In the genomic region with DNA sequence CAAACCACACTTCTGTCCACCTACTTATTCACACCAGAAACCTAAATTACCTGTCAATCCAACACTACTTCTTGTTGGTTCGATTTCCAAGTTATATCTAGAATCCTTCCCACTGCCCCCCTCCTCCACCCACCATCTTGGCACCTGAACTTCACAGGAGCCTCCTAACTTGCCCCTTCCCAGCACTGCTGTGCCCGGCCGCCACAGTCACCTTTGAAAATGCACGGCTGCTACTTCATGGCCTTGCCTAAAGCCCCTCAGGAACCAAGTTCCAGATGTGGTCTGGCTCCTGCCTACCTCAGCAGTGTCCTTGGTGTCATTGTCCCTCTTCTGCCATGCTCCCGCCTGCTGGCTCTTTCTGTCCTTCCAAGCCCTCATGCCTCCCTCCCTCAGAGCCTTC, we compare ENCODE assay signal across 18 cellular contexts. TPM values are rescaled to one million over a fixed set of nuclear protein-coding genes. Genes with fewer than 3 reads are reported as not detected.
A peak's percentile ranks its signal among the peaks of the same experiment; 100 is the strongest.
DNase-seq lines count a peak whose midpoint lies in the region; ATAC-seq, FAIRE-seq and TF ChIP-seq lines count a peak whose summit lies in the region.
"Had no signal": no experiment of that assay in that cellular context is flagged by ENCODE, and none has a peak within 500 bp of the region (broad histone marks: within the 10 kb centered on the region; RNA-seq: fewer than 3 reads in every experiment).

No MANE protein-coding gene starts in this region.

- peak overlapping the region; percentile 89 to 98 for H3K27ac Mint-ChIP-seq in natural killer cell

- no peak for DNase-seq in HepG2 (ENCODE audit: low spot score)
- DNase-seq in right lobe of liver, result no peak
- no peak for DNase-seq in ascending aorta (ENCODE audit: low spot score in 2 of 2)
- DNase-seq in natural killer cell, result no peak
- DNase-seq in vagina (ENCODE audit: extremely low spot score in 2 of 2), result no peak
- DNase-seq in putamen (ENCODE audit: low spot score), result no peak
- no peak for DNase-seq in dermis blood vessel endothelial cell
- DNase-seq: activated CD4-positive, CD25-positive, alpha-beta regulatory T cell; colonic mucosa; DMS153; kidney glomerular epithelial cell; NCI-H2081; NCI-H69 had no signal

- H4K20me1 ChIP-seq in HepG2 (ENCODE audit: insufficient read depth, low read length), result no peaks in the 10 kb centered on the region

- no peak overlapping the region for H3K4me3 ChIP-seq in HepG2 (replicated peaks in 1 of 3; ENCODE audit: insufficient read depth in 1 of 3, low read depth in 2 of 3, low read length in 3 of 3)
- no peak overlapping the region for H3K4me3 ChIP-seq in right lobe of liver
- no peak overlapping the region for H3K4me3 ChIP-seq in ascending aorta
- no peak overlapping the region for H3K4me3 ChIP-seq in vagina
- H3K4me3 ChIP-seq: colonic mucosa, prostate gland had no signal

- no peaks in the 10 kb centered on the region for H3K27me3 Mint-ChIP-seq in natural killer cell (ENCODE audit: low read depth in 2 of 2)

- H3K27me3 ChIP-seq in HepG2 (ENCODE audit: control insufficient read depth in 1 of 2, insufficient read depth in 2 of 2, low read length in 2 of 2), result no peaks in the 10 kb centered on the region; a peak in 1 of 5 replicates
- H3K27me3 ChIP-seq in right lobe of liver, result no peaks in the 10 kb centered on the region
- no peaks in the 10 kb centered on the region for H3K27me3 ChIP-seq in ascending aorta
- no peaks in the 10 kb centered on the region for H3K27me3 ChIP-seq in vagina
- H3K27me3 ChIP-seq: colonic mucosa had no signal

- CTCF ChIA-PET in HepG2 (lab: Yijun Ruan, JAX; ENCODE audit: low intra/inter-chr PET ratio, low total read pairs), result no interaction called here

- H3K4me1 ChIP-seq in HepG2 (ENCODE audit: insufficient read depth, low read length), result peaks cover 14% of the 10 kb centered on the region
- H3K4me1 ChIP-seq in right lobe of liver, result peaks cover 0 to 24% (median 5%) of the 10 kb centered on the region in 4 donors
- peaks cover 22 to 41% of the 10 kb centered on the region in 2 donors for H3K4me1 ChIP-seq in ascending aorta
- H3K4me1 ChIP-seq in vagina, result peaks cover 63% of the 10 kb centered on the region

- intact Hi-C loops in HepG2 (cut with micrococcal nuclease; ENCODE audit: unreplicated experiment) (loop anchor here (5.0 kb wide), 1 partner anchor 91 kb away; the partner anchor contains the start of gene SERINC3), right lobe of liver (cut with DNase I) (loop anchor here in 1 of 2 donors (10.0 kb wide), 1 partner anchor 229 kb away; no protein-coding TSS in a partner anchor), ascending aorta (cut with DNase I) (loop anchor here (10.0 kb wide), 2 partner anchors 251 to 299 kb away; partner anchors contain the start of gene FITM2), natural killer cell (cut with micrococcal nuclease) (loop anchor here (5.0 kb wide), 1 partner anchor 396 kb away; no protein-coding TSS in a partner anchor), vagina (cut with DNase I) (loop anchor here (10.0 kb wide), 2 partner anchors 139 to 229 kb away; partner anchors contain the start of gene TTPAL)

- no peak for FAIRE-seq in HepG2 (lab: Jason Lieb, UNC)
- FAIRE-seq: H54, RCC 7860 had no signal

- ATAC-seq in HepG2, result no peak
- no peak for ATAC-seq in right lobe of liver
- ATAC-seq in natural killer cell, result no peak
- ATAC-seq in HG02852 (IDR thresholded peaks at IDR 0.05; ENCODE audit: unreplicated experiment), result no peak
- ATAC-seq: esophagus mucosa had no signal

- H3K4me3 Mint-ChIP-seq in natural killer cell, result no peak overlapping the region

- POLR2A ChIA-PET in HepG2 (lab: Yijun Ruan, JAX), result no interaction called here

- TF ChIP-seq RAD21 in HepG2 (CRISPR knock-in tag; IDR thresholded peaks at IDR 0.05), result no peak

- no TSS peak for BruUV-seq in HepG2 (replicated peaks; lab: Mats Ljungman, UMichigan)

- no peak for TF ChIP-seq EP300 in HepG2 (IDR thresholded peaks at IDR 0.05; ENCODE audit: low read depth in 2 of 2, low read length in 2 of 2)
- no peak for TF ChIP-seq EP300 in HepG2 (CRISPR knock-in tag; IDR thresholded peaks at IDR 0.05; ENCODE audit: borderline replicate concordance)

- H2AFZ ChIP-seq in HepG2 (ENCODE audit: low read length), result no peak overlapping the region

- WGBS in HepG2 (ENCODE audit: low lambda C conversion rate), result 92% methylated on average over 5 of the region's 5 CpGs
- 100% methylated on average over 4 of the region's 5 CpGs for WGBS in right lobe of liver (ENCODE audit: insufficient coverage, low coverage, low lambda C conversion rate, missing lambda C conversion rate)

- in situ Hi-C loops in HepG2 (cut with HindIII; ENCODE audit: extremely low pct_ligation_motif_present, low pct_unique_long_range_greater_than_20kb), result loop anchor here (5.0 kb wide), 1 partner anchor 396 kb away; no protein-coding TSS in a partner anchor

- H3K27ac ChIP-seq in HepG2 (ENCODE audit: extremely low read length, insufficient read depth, low read length) (no peak overlapping the region), right lobe of liver (no peak overlapping the region), ascending aorta (peak overlapping the region; percentile 36 to 78), vagina (peak overlapping the region; percentile 13)
- H3K27ac ChIP-seq: colonic mucosa had no signal

- no peak overlapping the region for H3K4me2 ChIP-seq in HepG2 (ENCODE audit: low read depth, low read length)

- H3K9me3 Mint-ChIP-seq in natural killer cell, result no peaks in the 10 kb centered on the region

- H3K79me2 ChIP-seq in HepG2 (ENCODE audit: insufficient read depth, low read length), result no peaks in the 10 kb centered on the region

- no peak overlapping the region for H3K9ac ChIP-seq in HepG2 (ENCODE audit: insufficient read depth, low read depth, low read length)

- H3K36me3 Mint-ChIP-seq in natural killer cell, result no peaks in the 10 kb centered on the region

- H3K4me1 Mint-ChIP-seq in natural killer cell, result peaks cover 48 to 59% of the 10 kb centered on the region in 2 donors

- no peak for TF ChIP-seq CTCF in HepG2 (CRISPR knock-in tag; IDR thresholded peaks at IDR 0.05)
- no peak for TF ChIP-seq CTCF in right lobe of liver (IDR thresholded peaks at IDR 0.05)
- no peak for TF ChIP-seq CTCF in ascending aorta (IDR thresholded peaks at IDR 0.05)
- TF ChIP-seq CTCF in natural killer cell (IDR thresholded peaks at IDR 0.05), result no peak
- TF ChIP-seq CTCF in vagina (IDR thresholded peaks at IDR 0.05), result no peak

- H3K36me3 ChIP-seq in HepG2 (replicated peaks in 1 of 2; ENCODE audit: control insufficient read depth in 1 of 2, insufficient read depth in 2 of 2, low read length in 2 of 2) (peaks cover 10 to 22% of the 10 kb centered on the region in 2 experiments), right lobe of liver (no peaks in the 10 kb centered on the region), ascending aorta (peaks cover 13 to 25% of the 10 kb centered on the region in 2 donors), vagina (peaks cover 0 to 14% of the 10 kb centered on the region in 2 donors)
- H3K36me3 ChIP-seq: colonic mucosa, prostate gland had no signal

- no peaks in the 10 kb centered on the region for H3K9me3 ChIP-seq in HepG2 (ENCODE audit: low read length)
- H3K9me3 ChIP-seq in right lobe of liver, result no peaks in the 10 kb centered on the region
- no peaks in the 10 kb centered on the region for H3K9me3 ChIP-seq in ascending aorta
- no peaks in the 10 kb centered on the region for H3K9me3 ChIP-seq in vagina
- H3K9me3 ChIP-seq: colonic mucosa, prostate gland had no signal

- no peak for TF ChIP-seq POLR2A in HepG2 (IDR thresholded peaks at IDR 0.05; ENCODE audit: insufficient read depth in 1 of 2, low read depth in 2 of 2, low read length in 2 of 2)
- TF ChIP-seq POLR2A in right lobe of liver (IDR thresholded peaks at IDR 0.05), result no peak
- no peak for TF ChIP-seq POLR2A in vagina (IDR thresholded peaks at IDR 0.05)

RNA-seq across cellular contexts. Expression of gene PKIG, which starts 31.2 kb away (rescaled TPM):
- total RNA-seq in HepG2 (2016; rRNA removed; fragmentation: Illumina TruSeq; extraction: Trizol), result 44.5 and 47.6 TPM in 2 replicates
- total RNA-seq in HepG2 (2016; cell fraction: cytosol; rRNA removed; fragmentation: Illumina TruSeq; extraction: Trizol; ENCODE audit: low read depth), result 153 and 165 TPM in 2 replicates
- total RNA-seq in HepG2 (2016; cell fraction: insoluble cytoplasmic fraction; rRNA removed; fragmentation: Illumina TruSeq; extraction: Trizol), result 46.5 and 47.5 TPM in 2 replicates
- 152 and 172 TPM in 2 replicates for total RNA-seq in HepG2 (2016; cell fraction: membrane; rRNA removed; fragmentation: Illumina TruSeq; extraction: Trizol)
- total RNA-seq in HepG2 (2016; cell fraction: nucleus; rRNA removed; fragmentation: Illumina TruSeq; extraction: Trizol), result 15.9 and 17.5 TPM in 2 replicates
- 30.8 and 31.0 TPM in 2 replicates for polyA plus RNA-seq in HepG2 (2011; rRNA removed)
- polyA plus RNA-seq in HepG2 (2011; cell fraction: cytosol; rRNA removed), result 38.5 and 44.2 TPM in 2 replicates
- polyA plus RNA-seq in HepG2 (2011; cell fraction: nucleus; rRNA removed), result 16.9 and 18.1 TPM in 2 replicates
- polyA plus RNA-seq in HepG2 (2012), result 31.8 and 34.8 TPM in 2 replicates
- 204 and 234 TPM in 2 replicates for polyA plus RNA-seq in HepG2 (2016; cell fraction: cytosol; fragmentation: Illumina TruSeq; extraction: Trizol; ENCODE audit: low read depth)
- 54.1 and 61.3 TPM in 2 replicates for polyA plus RNA-seq in HepG2 (2016; cell fraction: insoluble cytoplasmic fraction; fragmentation: Illumina TruSeq; extraction: Trizol; ENCODE audit: low read depth)
- 173 and 198 TPM in 2 replicates for polyA plus RNA-seq in HepG2 (2016; cell fraction: membrane; fragmentation: Illumina TruSeq; extraction: Trizol; ENCODE audit: low read depth)
- 31.1 and 35.7 TPM in 2 replicates for polyA plus RNA-seq in HepG2 (2016; cell fraction: nucleus; fragmentation: Illumina TruSeq; extraction: Trizol; ENCODE audit: insufficient read depth, low read depth)
- polyA minus RNA-seq in HepG2 (2011; rRNA and poly(A)+ RNA removed; ENCODE audit: low replicate concordance), result 5.9 and 22.6 TPM in 2 replicates
- 13.4 and 14.9 TPM in 2 replicates for polyA minus RNA-seq in HepG2 (2011; cell fraction: cytosol; rRNA and poly(A)+ RNA removed)
- polyA minus RNA-seq in HepG2 (2011; cell fraction: nucleus; rRNA and poly(A)+ RNA removed), result 9.3 and 9.9 TPM in 2 replicates
- 10 to 100 TPM; 11.7 to 31.7 (median 21.8) TPM for total RNA-seq in right lobe of liver
- 84.7 TPM for total RNA-seq in ascending aorta
- total RNA-seq in natural killer cell, result 1 to 10 TPM in 2 of 3 donors, under 1 TPM in 1; 0.82 to 1.5 (median 1.5) TPM
- 146 TPM for total RNA-seq in vagina
- total RNA-seq in dermis blood vessel endothelial cell, result 177 and 275 TPM in 2 replicates

RNA-seq across cellular contexts. Expression of gene ADA, which starts 37.9 kb away (rescaled TPM):
- total RNA-seq in HepG2 (2016; rRNA removed; fragmentation: Illumina TruSeq; extraction: Trizol) (2.5 and 2.7 TPM in 2 replicates), right lobe of liver (1 to 10 TPM; 2.2 to 8.6 (median 3.7) TPM), ascending aorta (0.75 TPM), natural killer cell (10 to 100 TPM; 71.7 to 94.2 (median 73.9) TPM), vagina (25.3 TPM), dermis blood vessel endothelial cell (15.3 and 19.1 TPM in 2 replicates)
- 1.3 and 2.8 TPM in 2 replicates for total RNA-seq in HepG2 (2016; cell fraction: cytosol; rRNA removed; fragmentation: Illumina TruSeq; extraction: Trizol; ENCODE audit: low read depth)
- 2.0 and 2.9 TPM in 2 replicates for total RNA-seq in HepG2 (2016; cell fraction: insoluble cytoplasmic fraction; rRNA removed; fragmentation: Illumina TruSeq; extraction: Trizol)
- 1.9 and 2.5 TPM in 2 replicates for total RNA-seq in HepG2 (2016; cell fraction: membrane; rRNA removed; fragmentation: Illumina TruSeq; extraction: Trizol)
- total RNA-seq in HepG2 (2016; cell fraction: nucleus; rRNA removed; fragmentation: Illumina TruSeq; extraction: Trizol), result 1.4 and 1.6 TPM in 2 replicates
- polyA plus RNA-seq in HepG2 (2011; rRNA removed), result 9.8 and 11.3 TPM in 2 replicates
- 9.6 and 12.4 TPM in 2 replicates for polyA plus RNA-seq in HepG2 (2011; cell fraction: cytosol; rRNA removed)
- polyA plus RNA-seq in HepG2 (2011; cell fraction: nucleus; rRNA removed), result 13.3 and 16.8 TPM in 2 replicates
- polyA plus RNA-seq in HepG2 (2012), result 5.1 and 6.0 TPM in 2 replicates
- polyA plus RNA-seq in HepG2 (2016; cell fraction: cytosol; fragmentation: Illumina TruSeq; extraction: Trizol; ENCODE audit: low read depth), result 2.7 and 3.0 TPM in 2 replicates
- polyA plus RNA-seq in HepG2 (2016; cell fraction: insoluble cytoplasmic fraction; fragmentation: Illumina TruSeq; extraction: Trizol; ENCODE audit: low read depth), result 4.0 and 4.3 TPM in 2 replicates
- 3.2 TPM in 2 replicates for polyA plus RNA-seq in HepG2 (2016; cell fraction: membrane; fragmentation: Illumina TruSeq; extraction: Trizol; ENCODE audit: low read depth)
- 4.3 and 4.8 TPM in 2 replicates for polyA plus RNA-seq in HepG2 (2016; cell fraction: nucleus; fragmentation: Illumina TruSeq; extraction: Trizol; ENCODE audit: insufficient read depth, low read depth)
- 7.0 and 23.8 TPM in 2 replicates for polyA minus RNA-seq in HepG2 (2011; rRNA and poly(A)+ RNA removed; ENCODE audit: low replicate concordance)
- 2.5 and 2.9 TPM in 2 replicates for polyA minus RNA-seq in HepG2 (2011; cell fraction: cytosol; rRNA and poly(A)+ RNA removed)
- polyA minus RNA-seq in HepG2 (2011; cell fraction: nucleus; rRNA and poly(A)+ RNA removed), result 2.5 and 2.8 TPM in 2 replicates

Comparison
In these comparisons a context has a peak if more than half of its experiments do, and no peak if none do; other contexts are left out.
1. H3K27ac ChIP-seq: peak in ascending aorta (2 of 2) and vagina (single experiment); none in HepG2 (single experiment) and right lobe of liver (0 of 3).
2. RNA of gene PKIG, which starts 31.2 kb away (total RNA-seq): 177 to 275 TPM in dermis blood vessel endothelial cell, 146 TPM in vagina (single experiment), 84.7 TPM in ascending aorta (single experiment), 15.9 to 172 TPM in HepG2 and 11.7 to 31.7 TPM in right lobe of liver; 0.82 to 1.5 TPM in natural killer cell; every median in the first group is over 4 times any median in the second.